9 cellular contexts compared by ENCODE assay signal in genomic region chr15:67176195-67176971, GRCh38.
A peak's percentile ranks its signal among the peaks of the same experiment; 100 is the strongest.
DNase-seq lines count a peak whose midpoint lies in the region; ATAC-seq and TF ChIP-seq lines count a peak whose summit lies in the region.
"Had no signal": no experiment of that assay in that cellular context is flagged by ENCODE, and none has a peak within 500 bp of the region (broad histone marks: within the 10 kb centered on the region; RNA-seq: fewer than 3 reads in every experiment).

No MANE protein-coding gene starts in this region.

- TF ChIP-seq CTCF in esophagus squamous epithelium (IDR thresholded peaks at IDR 0.05): no peak
- TF ChIP-seq CTCF in psoas muscle (IDR thresholded peaks at IDR 0.05): no peak
- TF ChIP-seq CTCF in dorsolateral prefrontal cortex (IDR thresholded peaks at IDR 0.05 in 54 of 56, conservative IDR thresholded peaks at IDR 0.05 in 2 of 56; ENCODE audit: low read depth in 1 of 56, partially characterized antibody in 56 of 56): no peak

- no peak for TF ChIP-seq POLR2A in esophagus squamous epithelium (IDR thresholded peaks at IDR 0.05)

- H3K9me3 ChIP-seq in esophagus squamous epithelium (no peaks in the 10 kb centered on the region), psoas muscle (no peaks in the 10 kb centered on the region)
- H3K9me3 ChIP-seq: ovary had no signal

- H3K4me1 ChIP-seq in esophagus squamous epithelium (peaks cover 32 to 73% (median 47%) of the 10 kb centered on the region in 3 donors), psoas muscle (peaks cover 78% of the 10 kb centered on the region)

- 37 to 47% methylated on average over 10 to 14 of the region's 14 CpGs for WGBS in esophagus squamous epithelium, 2 donors
- 32 to 47% (median 34%) methylated on average over 14 of the region's 14 CpGs for WGBS in psoas muscle, 3 donors

- H3K27ac ChIP-seq in esophagus squamous epithelium (peak overlapping the region; percentile 38 to 83 (median 81)), psoas muscle (peak overlapping the region; percentile 90), dorsolateral prefrontal cortex (no peak overlapping the region)
- H3K27ac ChIP-seq: ovary had no signal

- H3K27me3 ChIP-seq in esophagus squamous epithelium: no peaks in the 10 kb centered on the region
- H3K27me3 ChIP-seq in psoas muscle (ENCODE audit: insufficient read depth in 3 of 3, low read length in 2 of 3): no peaks in the 10 kb centered on the region
- no peaks in the 10 kb centered on the region for H3K27me3 ChIP-seq in dorsolateral prefrontal cortex
- H3K27me3 ChIP-seq: ovary had no signal

- DNase-seq in DMS79 (lab: John Stamatoyannopoulos, UW) (peak; percentile 27), NCI-H2196 treated with DMSO at 0.1 percent for 48 hours (lab: John Stamatoyannopoulos, UW; ENCODE audit: unreplicated experiment) (peak; percentile 5), esophagus squamous epithelium (lab: John Stamatoyannopoulos, UW) (no peak), psoas muscle (peak; percentile 60 to 84), NCI-H226 (no peak), dorsolateral prefrontal cortex (no peak)

- H3K36me3 ChIP-seq in esophagus squamous epithelium (peaks cover 12 to 83% (median 17%) of the 10 kb centered on the region in 3 donors), psoas muscle (ENCODE audit: insufficient read depth in 1 of 2, low read depth in 1 of 2) (peaks cover 0 to 42% of the 10 kb centered on the region in 2 donors)
- H3K36me3 ChIP-seq: ovary had no signal

- ATAC-seq in psoas muscle (peak; percentile 53 to 79 (median 69)), HG03571 (IDR thresholded peaks at IDR 0.05; ENCODE audit: unreplicated experiment) (no peak), HG02973 (IDR thresholded peaks at IDR 0.05; ENCODE audit: unreplicated experiment) (no peak)

- intact Hi-C loops in esophagus squamous epithelium (cut with DNase I): no loop called here
- intact Hi-C loops in psoas muscle (cut with DNase I): no loop called here
- intact Hi-C loops in dorsolateral prefrontal cortex (cut with DNase I): no loop called here

- H3K4me3 ChIP-seq in esophagus squamous epithelium (peak overlapping the region in 1 of 4 donors; percentile 11), psoas muscle (no peak overlapping the region), dorsolateral prefrontal cortex (no peak overlapping the region)
- H3K4me3 ChIP-seq: ovary had no signal

Comparison
In these comparisons a context has a peak if more than half of its experiments do, and no peak if none do; other contexts are left out.
1. DNase-seq: peak in DMS79 (single experiment), NCI-H2196 treated with DMSO at 0.1 percent for 48 hours (single experiment) and psoas muscle (2 of 2); none in esophagus squamous epithelium (single experiment), NCI-H226 (single experiment) and dorsolateral prefrontal cortex (0 of 10).
2. H3K27ac ChIP-seq: peak in esophagus squamous epithelium (4 of 4) and psoas muscle (single experiment); none in dorsolateral prefrontal cortex (0 of 59).
3. ATAC-seq: peak in psoas muscle (4 of 4); none in HG03571 (single experiment) and HG02973 (single experiment).